Comparison of ENCODE assay signal across 1 cellular context in genomic region chr3:10219737-10220136, GRCh38.
TF ChIP-seq lines count a peak whose summit lies in the region.

No MANE protein-coding gene starts in this region.

TF ChIP-seq in GM23338, 12 proteins besides CTCF, POLR2A, EP300 and RAD21 (continued from another document):
- TF ChIP-seq ZNF462 (CRISPR knock-in tag; IDR thresholded peaks at IDR 0.05) (no peak), NANOG (IDR thresholded peaks at IDR 0.05; ENCODE audit: borderline replicate concordance) (no peak), ZNF331 (CRISPR knock-in tag; IDR thresholded peaks at IDR 0.05; ENCODE audit: low read depth) (no peak), JUNB (IDR thresholded peaks at IDR 0.05; ENCODE audit: unreplicated experiment) (no peak), ETS1 (IDR thresholded peaks at IDR 0.05) (no peak)
